Comparison of ENCODE assay signal across 9 cellular contexts in the genomic region with DNA sequence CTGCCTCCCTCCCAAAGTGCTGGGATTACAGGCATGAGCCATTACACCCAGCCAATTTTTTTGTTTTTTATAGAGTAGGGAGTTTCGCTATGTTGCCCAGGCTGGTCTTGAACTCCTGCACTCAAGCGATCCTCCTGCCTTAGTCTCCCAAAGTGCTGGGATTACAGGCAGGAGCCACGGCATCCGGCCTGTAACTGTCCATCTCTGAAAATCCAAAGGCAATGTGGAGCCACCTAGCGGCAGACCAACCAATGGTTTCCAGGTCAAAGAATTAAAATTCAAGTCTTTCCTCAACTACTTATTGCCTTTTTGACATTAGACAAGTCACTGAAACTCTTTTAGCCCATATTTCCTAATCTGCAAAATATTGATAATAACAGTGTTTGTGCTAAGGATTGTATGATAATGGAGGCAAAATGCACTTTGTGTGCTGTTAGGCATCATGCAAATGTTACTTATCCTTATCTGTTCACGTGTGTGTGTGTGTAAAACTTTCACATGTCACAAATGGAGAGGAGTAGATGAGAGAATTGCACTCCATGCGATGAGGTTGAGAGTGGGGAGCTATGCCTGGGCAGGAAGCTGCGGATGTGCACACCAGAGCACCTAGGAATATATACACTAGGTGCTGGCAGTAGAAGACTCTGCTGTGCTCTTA. TPM values are rescaled to one million over a fixed set of nuclear protein-coding genes. Genes with fewer than 3 reads are reported as not detected.
DNase-seq lines count a peak whose midpoint lies in the region; ATAC-seq, FAIRE-seq and TF ChIP-seq lines count a peak whose summit lies in the region.
"Had no signal": no experiment of that assay in that cellular context is flagged by ENCODE, and none has a peak within 500 bp of the region (broad histone marks: within the 10 kb centered on the region; RNA-seq: fewer than 3 reads in every experiment).

No MANE protein-coding gene starts in this region.

- no peak overlapping the region for H3K4me3 Mint-ChIP-seq in astrocyte (ENCODE audit: unreplicated experiment)

- POLR2A ChIA-PET in AG04449 (lab: Yijun Ruan, JAX), result no interaction called here

- H3K27me3 Mint-ChIP-seq in astrocyte (ENCODE audit: low read depth, unreplicated experiment), result no peaks in the 10 kb centered on the region

- H3K27ac Mint-ChIP-seq in astrocyte (ENCODE audit: unreplicated experiment), result no peak overlapping the region

- peak overlapping the region; percentile 21; the same call in 1 of the 2 replicates for H3K4me2 ChIP-seq in OCI-LY3 (ENCODE audit: low read length)
- H3K4me2 ChIP-seq in astrocyte (ENCODE audit: low read length), result no peak overlapping the region

- no peak overlapping the region; the same call in 1 of the 2 replicates for H2AFZ ChIP-seq in OCI-LY3 (ENCODE audit: low read depth, low read length)
- H2AFZ ChIP-seq in astrocyte (ENCODE audit: low read depth, low read length), result no peak overlapping the region

- no peak overlapping the region for H3K27ac ChIP-seq in OCI-LY3 (ENCODE audit: low read length)
- no peak overlapping the region for H3K27ac ChIP-seq in astrocyte (ENCODE audit: low read depth, low read length)

- 0 out of 2 replicates have a peak, but pooled peaks cover 6% of the 10 kb centered on the region for H3K27me3 ChIP-seq in OCI-LY3 (ENCODE audit: low read depth, low read length)
- no peaks in the 10 kb centered on the region for H3K27me3 ChIP-seq in astrocyte (ENCODE audit: insufficient read depth, low read length)

- H3K9me3 Mint-ChIP-seq in astrocyte (ENCODE audit: unreplicated experiment), result no peaks in the 10 kb centered on the region

- peak; percentile 62 for TF ChIP-seq CTCF in AG04449 (IDR thresholded peaks at IDR 0.05; ENCODE audit: insufficient read depth, low read length, missing control alignments)
- TF ChIP-seq CTCF in GM12875 (IDR thresholded peaks at IDR 0.05; ENCODE audit: borderline replicate concordance, insufficient read depth, low read depth, low read length), result peak; percentile 60; the same call in 1 of the 2 replicates
- peak; percentile 77 for TF ChIP-seq CTCF in OCI-LY3 (IDR thresholded peaks at IDR 0.05; ENCODE audit: low read depth, low read length)
- TF ChIP-seq CTCF in astrocyte (IDR thresholded peaks at IDR 0.05; ENCODE audit: insufficient read depth, low read depth, low read length), result peak; percentile 76

- H3K9me3 ChIP-seq in OCI-LY3 (ENCODE audit: insufficient read depth, low read length) (no peaks in the 10 kb centered on the region), astrocyte (ENCODE audit: insufficient read depth, low read depth, low read length) (no peaks in the 10 kb centered on the region)

- H3K79me2 ChIP-seq in OCI-LY3 (ENCODE audit: low read length) (no peaks in the 10 kb centered on the region), astrocyte (ENCODE audit: insufficient read depth, low read length) (peaks cover 68% of the 10 kb centered on the region)

- ATAC-seq in HG03039 (IDR thresholded peaks at IDR 0.05; ENCODE audit: unreplicated experiment), result peak; percentile 65

- H3K36me3 ChIP-seq in OCI-LY3 (replicated peaks; ENCODE audit: low read depth, low read length) (no peaks in the 10 kb centered on the region), astrocyte (ENCODE audit: insufficient read depth, low read length) (peaks cover 15% of the 10 kb centered on the region)

- H3K4me1 ChIP-seq in OCI-LY3 (ENCODE audit: low read length) (no peaks in the 10 kb centered on the region), astrocyte (ENCODE audit: insufficient read depth, low read length) (no peaks in the 10 kb centered on the region)

- no peak for DNase-seq in AG04449 (ENCODE audit: low read depth, low spot score)
- no peak for DNase-seq in astrocyte (ENCODE audit: low read depth)
- DNase-seq in iPS-NIHi11 (ENCODE audit: low spot score), result peak; percentile 70
- peak; percentile 41 for DNase-seq in stimulated activated CD4-positive, alpha-beta T cell treated with anti-CD3 and anti-CD28 coated beads, Interleukin-4, amount 100 ng/mL, for 1 hour
- no peak for DNase-seq in NCI-H1048 (lab: John Stamatoyannopoulos, UW)

- no peak overlapping the region for H3K9ac ChIP-seq in OCI-LY3 (ENCODE audit: low read length)
- no peak overlapping the region for H3K9ac ChIP-seq in astrocyte (ENCODE audit: low read length)

- H4K20me1 ChIP-seq in OCI-LY3 (ENCODE audit: insufficient read depth, low read length) (no peaks in the 10 kb centered on the region), astrocyte (ENCODE audit: insufficient read depth, low read length) (no peaks in the 10 kb centered on the region)

- H3K4me3 ChIP-seq in AG04449 (ENCODE audit: low read depth, low read length) (no peak overlapping the region), GM12875 (ENCODE audit: low read depth, low read length) (no peak overlapping the region), OCI-LY3 (ENCODE audit: low read length) (no peak overlapping the region), astrocyte (ENCODE audit: insufficient read depth, low read depth, low read length) (no peak overlapping the region)

- peaks cover 4% of the 10 kb centered on the region for H3K36me3 Mint-ChIP-seq in astrocyte (ENCODE audit: low read depth, unreplicated experiment)

- CTCF ChIA-PET in AG04449 (lab: Yijun Ruan, JAX), result interaction anchor here (0.8 to 2.7 kb wide), 20 partner anchors 8 to 694 kb away, joined by 3 to 15 read pairs (median 4); no protein-coding TSS in a partner anchor

- H3K4me1 Mint-ChIP-seq in astrocyte (ENCODE audit: low read depth, unreplicated experiment), result peaks cover 9% of the 10 kb centered on the region

- FAIRE-seq in astrocyte (lab: Jason Lieb, UNC), result peak; percentile 9
- FAIRE-seq: frontal cortex had no signal

RNA-seq across cellular contexts. Expression of a gene that starts 48.7 kb away (rescaled TPM):
- 118 and 123 TPM in 2 replicates for total RNA-seq in astrocyte

Comparison
In these comparisons a context has a peak if more than half of its experiments do, and no peak if none do; other contexts are left out.
1. DNase-seq: peak in iPS-NIHi11 (single experiment) and stimulated activated CD4-positive, alpha-beta T cell treated with anti-CD3 and anti-CD28 coated beads, Interleukin-4, amount 100 ng/mL, for 1 hour (single experiment); none in AG04449 (single experiment), astrocyte (single experiment) and NCI-H1048 (single experiment).
2. Peak in every context shown above with its lines, with median percentiles within 50 percentile points of each other: CTCF ChIP-seq.